Comparison of ENCODE assay signal across 1 cellular context in genomic region chr1:43537423-43538142, GRCh38.
TF ChIP-seq lines count a peak whose summit lies in the region.

No MANE protein-coding gene starts in this region.

TF ChIP-seq in GM23338, 12 proteins besides CTCF, POLR2A, EP300 and RAD21 (continued from another document):
- TF ChIP-seq, protein P1, sequence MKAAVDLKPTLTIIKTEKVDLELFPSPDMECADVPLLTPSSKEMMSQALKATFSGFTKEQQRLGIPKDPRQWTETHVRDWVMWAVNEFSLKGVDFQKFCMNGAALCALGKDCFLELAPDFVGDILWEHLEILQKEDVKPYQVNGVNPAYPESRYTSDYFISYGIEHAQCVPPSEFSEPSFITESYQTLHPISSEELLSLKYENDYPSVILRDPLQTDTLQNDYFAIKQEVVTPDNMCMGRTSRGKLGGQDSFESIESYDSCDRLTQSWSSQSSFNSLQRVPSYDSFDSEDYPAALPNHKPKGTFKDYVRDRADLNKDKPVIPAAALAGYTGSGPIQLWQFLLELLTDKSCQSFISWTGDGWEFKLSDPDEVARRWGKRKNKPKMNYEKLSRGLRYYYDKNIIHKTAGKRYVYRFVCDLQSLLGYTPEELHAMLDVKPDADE (IDR thresholded peaks at IDR 0.05), result no peak
- TF ChIP-seq EZH2 (IDR thresholded peaks at IDR 0.05; ENCODE audit: low read depth, unreplicated experiment) (no peak), STAT1 (IDR thresholded peaks at IDR 0.05; ENCODE audit: unreplicated experiment) (no peak)
